Comparison of ENCODE assay signal across 7 cellular contexts in genomic region chr1:152654110-152654509, GRCh38. TPM values are rescaled to one million over a fixed set of nuclear protein-coding genes. Genes with fewer than 3 reads are reported as not detected.
DNase-seq lines count a peak whose midpoint lies in the region; ATAC-seq, FAIRE-seq and TF ChIP-seq lines count a peak whose summit lies in the region.
"Had no signal": no experiment of that assay in that cellular context is flagged by ENCODE, and none has a peak within 500 bp of the region (broad histone marks: within the 10 kb centered on the region; RNA-seq: fewer than 3 reads in every experiment).

No MANE protein-coding gene starts in this region.

- ATAC-seq in HG03354 (IDR thresholded peaks at IDR 0.05; ENCODE audit: poor library complexity, severe bottlenecking, unreplicated experiment) (peak; percentile 46), GM18858 (IDR thresholded peaks at IDR 0.05; ENCODE audit: unreplicated experiment) (no peak)

- peak; percentile 37 for DNase-seq in Ammon's horn (ENCODE audit: low spot score)
- peak; percentile 40 for DNase-seq in SKM-1 (lab: John Stamatoyannopoulos, UW; ENCODE audit: unreplicated experiment)
- peak; percentile 53 for DNase-seq in endothelial cell of umbilical vein (ENCODE audit: low read depth, low spot score)
- peak; percentile 21 to 52 for DNase-seq in stimulated activated CD4-positive, alpha-beta T cell treated with anti-CD3 and anti-CD28 coated beads, Interleukin-15, amount 100 ng/mL, for 48 hours (ENCODE audit: low read depth in 2 of 2)

- H3K9me1 ChIP-seq in endothelial cell of umbilical vein (replicated peaks; ENCODE audit: control insufficient read depth, extremely low read depth, insufficient read depth, low read length), result no peaks in the 10 kb centered on the region

- H3K4me3 ChIP-seq in endothelial cell of umbilical vein (replicated peaks in 1 of 3; ENCODE audit: insufficient read depth in 1 of 3, low read depth in 1 of 3, low read length in 3 of 3), result no peak overlapping the region

- no TSS peak for BruUV-seq in endothelial cell of umbilical vein (replicated peaks; lab: Mats Ljungman, UMichigan)

- H3K27me3 ChIP-seq in endothelial cell of umbilical vein (ENCODE audit: control insufficient read depth in 2 of 2, insufficient read depth in 2 of 2, low read length in 2 of 2), result no peaks in the 10 kb centered on the region

- no peaks in the 10 kb centered on the region for H3K4me1 ChIP-seq in endothelial cell of umbilical vein (ENCODE audit: control insufficient read depth, extremely low read depth, insufficient read depth, low read length)

- H4K20me1 ChIP-seq in endothelial cell of umbilical vein (replicated peaks; ENCODE audit: control insufficient read depth, extremely low read depth, insufficient read depth, low read length), result no peaks in the 10 kb centered on the region

- no peaks in the 10 kb centered on the region for H3K79me2 ChIP-seq in endothelial cell of umbilical vein (ENCODE audit: control insufficient read depth, insufficient read depth, low read length)

- H3K4me2 ChIP-seq in endothelial cell of umbilical vein (ENCODE audit: insufficient read depth, low read length), result no peak overlapping the region

- FAIRE-seq in endothelial cell of umbilical vein (lab: Jason Lieb, UNC), result peak; percentile 76

- intact Hi-C loops in endothelial cell of umbilical vein (cut with micrococcal nuclease), result loop anchor here (1.0 kb wide), 1 partner anchor 569 kb away; no protein-coding TSS in a partner anchor

- H2AFZ ChIP-seq in endothelial cell of umbilical vein (ENCODE audit: low read depth, low read length), result no peak overlapping the region

- no peaks in the 10 kb centered on the region for H3K9me3 ChIP-seq in endothelial cell of umbilical vein (replicated peaks; ENCODE audit: control insufficient read depth, insufficient read depth, low read length)

- CTCF ChIA-PET in endothelial cell of umbilical vein (lab: Charles Lee), result interaction anchor here (0.6 to 4.0 kb wide), 11 partner anchors 9 to 577 kb away, joined by 3 to 24 read pairs (median 6); partner anchors contain the start of gene LCE2D

- peak; percentile 68 to 81 for TF ChIP-seq CTCF in endothelial cell of umbilical vein (IDR thresholded peaks at IDR 0.05; ENCODE audit: extremely low read depth in 1 of 2, insufficient read depth in 1 of 2, low read depth in 1 of 2, low read length in 2 of 2)

- dilution Hi-C loops in endothelial cell of umbilical vein (cut with MboI; ENCODE audit: extremely low pct_ligation_motif_present, low sequenced_read_pairs), result no loop called here

- TF ChIP-seq POLR2A in endothelial cell of umbilical vein (IDR thresholded peaks at IDR 0.05; ENCODE audit: low read depth, low read length), result no peak

- H3K36me3 ChIP-seq in endothelial cell of umbilical vein (ENCODE audit: control insufficient read depth in 2 of 2, extremely low read depth in 1 of 2, insufficient read depth in 2 of 2, low read length in 2 of 2), result no peaks in the 10 kb centered on the region

- no peak overlapping the region for H3K9ac ChIP-seq in endothelial cell of umbilical vein (replicated peaks; ENCODE audit: extremely low read depth, insufficient read depth, low read length)

- no peak overlapping the region for H3K27ac ChIP-seq in endothelial cell of umbilical vein (ENCODE audit: insufficient read depth, low read depth, low read length)

- POLR2A ChIA-PET in endothelial cell of umbilical vein (lab: Charles Lee), result no interaction called here

TF ChIP-seq in endothelial cell of umbilical vein, 7 proteins besides CTCF, POLR2A, EP300 and RAD21:
- TF ChIP-seq EZH2 (IDR thresholded peaks at IDR 0.05; ENCODE audit: borderline replicate concordance, low read depth, low read length, severe bottlenecking) (no peak), MYC (IDR thresholded peaks at IDR 0.05; ENCODE audit: low read depth, low read length) (no peak), GATA2 (IDR thresholded peaks at IDR 0.05; ENCODE audit: insufficient read depth, insufficient read length, low read depth, low read length) (no peak), JUN (IDR thresholded peaks at IDR 0.05; ENCODE audit: borderline replicate concordance, insufficient read depth, insufficient read length, low read depth) (no peak), FOS (IDR thresholded peaks at IDR 0.05; ENCODE audit: borderline replicate concordance, insufficient read depth, low read length) (no peak), POLR2AphosphoS5 (IDR thresholded peaks at IDR 0.05; ENCODE audit: insufficient read depth, low read depth, low read length) (no peak)
- TF ChIP-seq, protein P1, sequence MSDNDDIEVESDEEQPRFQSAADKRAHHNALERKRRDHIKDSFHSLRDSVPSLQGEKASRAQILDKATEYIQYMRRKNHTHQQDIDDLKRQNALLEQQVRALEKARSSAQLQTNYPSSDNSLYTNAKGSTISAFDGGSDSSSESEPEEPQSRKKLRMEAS (IDR thresholded peaks at IDR 0.05; ENCODE audit: insufficient read depth, insufficient read length), result no peak
TF ChIP-seq in endothelial cell of umbilical vein: peak in this region for 0.

RNA-seq across cellular contexts. Expression of gene LCE2D, which starts 9.1 kb away (rescaled TPM):
- not detected in 2 replicates for total RNA-seq in endothelial cell of umbilical vein
- polyA plus RNA-seq in endothelial cell of umbilical vein, result not detected in 2 replicates
- not detected in 2 replicates for polyA plus RNA-seq in endothelial cell of umbilical vein (2011; cell fraction: cytosol; rRNA removed)
- not detected in 2 replicates for polyA plus RNA-seq in endothelial cell of umbilical vein (2011; cell fraction: nucleus; rRNA removed)
- not detected in 2 replicates for polyA plus RNA-seq in endothelial cell of umbilical vein (2012)
- polyA minus RNA-seq in endothelial cell of umbilical vein, result not detected in 2 replicates
- polyA minus RNA-seq in endothelial cell of umbilical vein (2011; cell fraction: cytosol; rRNA and poly(A)+ RNA removed), result not detected
- polyA minus RNA-seq in endothelial cell of umbilical vein (2011; cell fraction: nucleus; rRNA and poly(A)+ RNA removed), result not detected in 2 replicates
- total RNA-seq: temporal lobe had no signal

RNA-seq across cellular contexts. Expression of gene LCE2C, which starts 21.0 kb away (rescaled TPM):
- total RNA-seq in endothelial cell of umbilical vein, result not detected in 2 replicates
- not detected in 2 replicates for polyA plus RNA-seq in endothelial cell of umbilical vein
- not detected in 2 replicates for polyA plus RNA-seq in endothelial cell of umbilical vein (2011; cell fraction: cytosol; rRNA removed)
- polyA plus RNA-seq in endothelial cell of umbilical vein (2011; cell fraction: nucleus; rRNA removed), result not detected in 2 replicates
- not detected in 2 replicates for polyA plus RNA-seq in endothelial cell of umbilical vein (2012)
- polyA minus RNA-seq in endothelial cell of umbilical vein, result not detected in 2 replicates
- not detected for polyA minus RNA-seq in endothelial cell of umbilical vein (2011; cell fraction: cytosol; rRNA and poly(A)+ RNA removed)
- polyA minus RNA-seq in endothelial cell of umbilical vein (2011; cell fraction: nucleus; rRNA and poly(A)+ RNA removed), result not detected in 2 replicates
- total RNA-seq: temporal lobe had no signal

RNA-seq across cellular contexts. Expression of gene LCE3A, which starts 31.2 kb away (rescaled TPM):
- not detected in 2 replicates for total RNA-seq in endothelial cell of umbilical vein
- polyA plus RNA-seq in endothelial cell of umbilical vein, result not detected in 2 replicates
- polyA plus RNA-seq in endothelial cell of umbilical vein (2011; cell fraction: cytosol; rRNA removed), result not detected in 2 replicates
- polyA plus RNA-seq in endothelial cell of umbilical vein (2011; cell fraction: nucleus; rRNA removed), result not detected in 2 replicates
- not detected in 2 replicates for polyA plus RNA-seq in endothelial cell of umbilical vein (2012)
- not detected in 2 replicates for polyA minus RNA-seq in endothelial cell of umbilical vein
- not detected for polyA minus RNA-seq in endothelial cell of umbilical vein (2011; cell fraction: cytosol; rRNA and poly(A)+ RNA removed)
- polyA minus RNA-seq in endothelial cell of umbilical vein (2011; cell fraction: nucleus; rRNA and poly(A)+ RNA removed), result not detected in 2 replicates
- total RNA-seq: temporal lobe had no signal

RNA-seq across cellular contexts. Expression of gene LCE2B, which starts 31.8 kb away (rescaled TPM):
- total RNA-seq in endothelial cell of umbilical vein, result not detected in 2 replicates
- not detected in 2 replicates for polyA plus RNA-seq in endothelial cell of umbilical vein
- not detected in 2 replicates for polyA plus RNA-seq in endothelial cell of umbilical vein (2011; cell fraction: cytosol; rRNA removed)
- not detected in 2 replicates for polyA plus RNA-seq in endothelial cell of umbilical vein (2011; cell fraction: nucleus; rRNA removed)
- not detected in 2 replicates for polyA plus RNA-seq in endothelial cell of umbilical vein (2012)
- polyA minus RNA-seq in endothelial cell of umbilical vein, result not detected in 2 replicates
- not detected for polyA minus RNA-seq in endothelial cell of umbilical vein (2011; cell fraction: cytosol; rRNA and poly(A)+ RNA removed)
- not detected in 2 replicates for polyA minus RNA-seq in endothelial cell of umbilical vein (2011; cell fraction: nucleus; rRNA and poly(A)+ RNA removed)
- total RNA-seq: temporal lobe had no signal

RNA-seq across cellular contexts. Expression of gene LCE3B, which starts 40.5 kb away (rescaled TPM):
- total RNA-seq in endothelial cell of umbilical vein, result not detected in 2 replicates
- not detected in 2 replicates for polyA plus RNA-seq in endothelial cell of umbilical vein
- polyA plus RNA-seq in endothelial cell of umbilical vein (2011; cell fraction: cytosol; rRNA removed), result not detected in 2 replicates
- not detected in 2 replicates for polyA plus RNA-seq in endothelial cell of umbilical vein (2011; cell fraction: nucleus; rRNA removed)
- not detected in 2 replicates for polyA plus RNA-seq in endothelial cell of umbilical vein (2012)
- polyA minus RNA-seq in endothelial cell of umbilical vein, result not detected in 2 replicates
- not detected for polyA minus RNA-seq in endothelial cell of umbilical vein (2011; cell fraction: cytosol; rRNA and poly(A)+ RNA removed)
- polyA minus RNA-seq in endothelial cell of umbilical vein (2011; cell fraction: nucleus; rRNA and poly(A)+ RNA removed), result not detected in 2 replicates
- total RNA-seq: temporal lobe had no signal
